In the genomic region with DNA sequence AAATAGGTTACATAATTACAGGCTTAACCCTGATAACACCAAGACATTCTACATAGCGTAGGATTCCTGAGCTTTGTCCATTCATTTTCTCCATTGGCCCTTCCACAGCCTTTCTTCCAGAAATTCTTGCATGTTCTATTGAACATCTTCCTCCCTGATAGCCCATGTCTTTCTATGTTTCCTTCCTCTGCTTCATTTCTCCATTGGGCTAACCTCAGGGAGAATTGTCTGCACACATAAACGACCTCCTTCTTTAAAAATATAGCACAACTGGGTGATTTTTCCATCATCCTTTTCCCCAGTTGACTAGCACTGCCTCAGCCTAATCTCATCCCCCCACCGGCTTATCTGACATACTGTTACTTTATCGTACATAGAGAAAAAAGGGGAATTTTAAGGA, we compare ENCODE assay signal across 10 cellular contexts. TPM values are rescaled to one million over a fixed set of nuclear protein-coding genes. Genes with fewer than 3 reads are reported as not detected.
"Had no signal": no experiment of that assay in that cellular context is flagged by ENCODE, and none has a peak within 500 bp of the region (broad histone marks: within the 10 kb centered on the region; RNA-seq: fewer than 3 reads in every experiment).

No MANE protein-coding gene starts in this region.

- H3K4me3 ChIP-seq: K562 had no signal

- H3K27ac ChIP-seq: HL-60, KMS-11 had no signal

- H3K4me1 Mint-ChIP-seq: IgD-negative memory B cell had no signal

- H3K27ac Mint-ChIP-seq: IgD-negative memory B cell had no signal

- DNase-seq: IMR-90, KBM-7, KG1 had no signal

- H3K4me2 ChIP-seq: KMS-11 had no signal

- H3K36me3 Mint-ChIP-seq: IgD-negative memory B cell had no signal

- ATAC-seq: HepG2, K562 had no signal

- H3K27me3 Mint-ChIP-seq: IgD-negative memory B cell had no signal

- H3K4me3 Mint-ChIP-seq: IgD-negative memory B cell had no signal

- FAIRE-seq: HepG2, HTR-8/SVneo, K562 had no signal

RNA-seq across cellular contexts. Expression of a gene that starts 11.2 kb away (rescaled TPM):
- total RNA-seq: HepG2, HT-29, K562 had no signal
- polyA plus RNA-seq: HepG2, IgD-negative memory B cell, K562 had no signal
